1 cellular context compared by ENCODE assay signal in the genomic region with DNA sequence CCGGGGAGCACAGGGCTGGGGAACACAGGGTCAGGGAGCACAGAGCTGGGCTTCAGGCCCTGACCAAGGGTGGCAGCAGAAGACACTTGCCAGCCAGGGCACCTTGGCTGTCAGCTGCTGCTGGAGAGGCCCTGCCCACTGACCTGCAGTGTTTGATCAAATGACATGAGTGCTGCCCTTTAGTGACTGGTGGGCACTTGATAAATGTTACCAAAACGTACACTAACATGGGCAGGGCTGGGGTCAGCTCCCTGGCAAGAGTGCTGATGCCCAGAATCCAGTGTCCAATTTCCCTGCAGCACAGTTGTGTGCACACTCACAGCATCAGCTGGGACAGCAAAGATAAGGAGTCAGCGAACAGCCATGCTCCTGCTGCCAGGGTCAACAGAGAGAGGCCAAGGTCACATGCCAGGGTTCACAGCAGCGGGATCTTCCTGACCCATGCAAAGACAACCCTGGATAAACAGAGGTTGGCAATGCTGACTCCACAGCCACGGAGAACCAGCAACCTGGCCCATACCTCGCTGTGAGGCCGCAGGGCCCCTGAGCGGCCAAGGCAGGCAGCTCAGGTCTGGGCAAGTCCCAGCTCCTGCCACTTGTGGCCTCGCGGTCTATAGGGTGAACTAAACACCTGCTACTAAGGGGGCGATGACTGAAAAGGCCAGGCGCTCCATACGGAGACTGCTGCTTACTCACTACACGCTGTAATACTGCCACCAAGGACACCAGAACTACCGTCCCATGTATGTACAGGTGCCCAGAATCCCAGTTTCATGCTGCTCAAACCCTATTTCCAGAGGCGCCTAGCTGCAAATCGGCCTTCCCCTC.
A peak's percentile ranks its signal among the peaks of the same experiment; 100 is the strongest.
TF ChIP-seq lines count a peak whose summit lies in the region.

No MANE protein-coding gene starts in this region.

TF ChIP-seq in HepG2, 621 proteins besides CTCF, POLR2A, EP300 and RAD21 (continued from another document and continues in another):
- TF ChIP-seq PTBP1 (IDR thresholded peaks at IDR 0.05; ENCODE audit: low read depth, low read length, poor library complexity, severe bottlenecking) (no peak), FOXO1 (CRISPR knock-in tag; IDR thresholded peaks at IDR 0.05) (peak; percentile 99), HMG20B (CRISPR knock-in tag; conservative IDR thresholded peaks at IDR 0.05) (peak; percentile 83), PAX8 (CRISPR knock-in tag; IDR thresholded peaks at IDR 0.05; ENCODE audit: borderline replicate concordance) (0 out of 2 replicates have a peak, but pooled peaks have one; percentile 43), CBX1 (IDR thresholded peaks at IDR 0.05; ENCODE audit: low read depth) (peak; percentile 31), MEIS1 (CRISPR knock-in tag; IDR thresholded peaks at IDR 0.05; ENCODE audit: borderline replicate concordance) (peak; percentile 98), ZNF33B (CRISPR knock-in tag; IDR thresholded peaks at IDR 0.05) (peak; percentile 82; the same call in 1 of the 2 replicates), ISX (CRISPR knock-in tag; conservative IDR thresholded peaks at IDR 0.05) (no peak), ZSCAN20 (CRISPR knock-in tag; IDR thresholded peaks at IDR 0.05; ENCODE audit: borderline replicate concordance) (no peak), ZNF772 (CRISPR knock-in tag; IDR thresholded peaks at IDR 0.05) (peak; percentile 93), ZBTB42 (CRISPR knock-in tag; IDR thresholded peaks at IDR 0.05) (peak; percentile 84), FOXA1 (IDR thresholded peaks at IDR 0.05) (0 out of 2 replicates have a peak, but pooled peaks have one; percentile 37), FOXA1 (CRISPR knock-in tag; IDR thresholded peaks at IDR 0.05) (peak; percentile 97), ARNTL (CRISPR knock-in tag; IDR thresholded peaks at IDR 0.05) (peak; percentile 94), MED13 (CRISPR knock-in tag; IDR thresholded peaks at IDR 0.05) (no peak)
- TF ChIP-seq, protein P1, sequence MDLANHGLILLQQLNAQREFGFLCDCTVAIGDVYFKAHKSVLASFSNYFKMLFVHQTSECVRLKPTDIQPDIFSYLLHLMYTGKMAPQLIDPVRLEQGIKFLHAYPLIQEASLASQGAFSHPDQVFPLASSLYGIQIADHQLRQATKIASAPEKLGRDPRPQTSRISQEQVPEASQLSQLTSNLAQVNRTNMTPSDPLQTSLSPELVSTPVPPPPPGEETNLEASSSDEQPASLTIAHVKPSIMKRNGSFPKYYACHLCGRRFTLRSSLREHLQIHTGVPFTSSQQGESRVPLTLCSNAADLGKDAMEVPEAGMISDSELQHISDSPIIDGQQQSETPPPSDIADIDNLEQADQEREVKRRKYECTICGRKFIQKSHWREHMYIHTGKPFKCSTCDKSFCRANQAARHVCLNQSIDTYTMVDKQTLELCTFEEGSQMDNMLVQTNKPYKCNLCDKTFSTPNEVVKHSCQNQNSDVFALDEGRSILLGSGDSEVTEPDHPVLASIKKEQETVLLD (CRISPR knock-in tag; IDR thresholded peaks at IDR 0.05; ENCODE audit: low read depth) = no peak
- TF ChIP-seq, protein P2, sequence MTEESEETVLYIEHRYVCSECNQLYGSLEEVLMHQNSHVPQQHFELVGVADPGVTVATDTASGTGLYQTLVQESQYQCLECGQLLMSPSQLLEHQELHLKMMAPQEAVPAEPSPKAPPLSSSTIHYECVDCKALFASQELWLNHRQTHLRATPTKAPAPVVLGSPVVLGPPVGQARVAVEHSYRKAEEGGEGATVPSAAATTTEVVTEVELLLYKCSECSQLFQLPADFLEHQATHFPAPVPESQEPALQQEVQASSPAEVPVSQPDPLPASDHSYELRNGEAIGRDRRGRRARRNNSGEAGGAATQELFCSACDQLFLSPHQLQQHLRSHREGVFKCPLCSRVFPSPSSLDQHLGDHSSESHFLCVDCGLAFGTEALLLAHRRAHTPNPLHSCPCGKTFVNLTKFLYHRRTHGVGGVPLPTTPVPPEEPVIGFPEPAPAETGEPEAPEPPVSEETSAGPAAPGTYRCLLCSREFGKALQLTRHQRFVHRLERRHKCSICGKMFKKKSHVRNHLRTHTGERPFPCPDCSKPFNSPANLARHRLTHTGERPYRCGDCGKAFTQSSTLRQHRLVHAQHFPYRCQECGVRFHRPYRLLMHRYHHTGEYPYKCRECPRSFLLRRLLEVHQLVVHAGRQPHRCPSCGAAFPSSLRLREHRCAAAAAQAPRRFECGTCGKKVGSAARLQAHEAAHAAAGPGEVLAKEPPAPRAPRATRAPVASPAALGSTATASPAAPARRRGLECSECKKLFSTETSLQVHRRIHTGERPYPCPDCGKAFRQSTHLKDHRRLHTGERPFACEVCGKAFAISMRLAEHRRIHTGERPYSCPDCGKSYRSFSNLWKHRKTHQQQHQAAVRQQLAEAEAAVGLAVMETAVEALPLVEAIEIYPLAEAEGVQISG (CRISPR knock-in tag; IDR thresholded peaks at IDR 0.05) = peak; percentile 85
- TF ChIP-seq, protein P3, sequence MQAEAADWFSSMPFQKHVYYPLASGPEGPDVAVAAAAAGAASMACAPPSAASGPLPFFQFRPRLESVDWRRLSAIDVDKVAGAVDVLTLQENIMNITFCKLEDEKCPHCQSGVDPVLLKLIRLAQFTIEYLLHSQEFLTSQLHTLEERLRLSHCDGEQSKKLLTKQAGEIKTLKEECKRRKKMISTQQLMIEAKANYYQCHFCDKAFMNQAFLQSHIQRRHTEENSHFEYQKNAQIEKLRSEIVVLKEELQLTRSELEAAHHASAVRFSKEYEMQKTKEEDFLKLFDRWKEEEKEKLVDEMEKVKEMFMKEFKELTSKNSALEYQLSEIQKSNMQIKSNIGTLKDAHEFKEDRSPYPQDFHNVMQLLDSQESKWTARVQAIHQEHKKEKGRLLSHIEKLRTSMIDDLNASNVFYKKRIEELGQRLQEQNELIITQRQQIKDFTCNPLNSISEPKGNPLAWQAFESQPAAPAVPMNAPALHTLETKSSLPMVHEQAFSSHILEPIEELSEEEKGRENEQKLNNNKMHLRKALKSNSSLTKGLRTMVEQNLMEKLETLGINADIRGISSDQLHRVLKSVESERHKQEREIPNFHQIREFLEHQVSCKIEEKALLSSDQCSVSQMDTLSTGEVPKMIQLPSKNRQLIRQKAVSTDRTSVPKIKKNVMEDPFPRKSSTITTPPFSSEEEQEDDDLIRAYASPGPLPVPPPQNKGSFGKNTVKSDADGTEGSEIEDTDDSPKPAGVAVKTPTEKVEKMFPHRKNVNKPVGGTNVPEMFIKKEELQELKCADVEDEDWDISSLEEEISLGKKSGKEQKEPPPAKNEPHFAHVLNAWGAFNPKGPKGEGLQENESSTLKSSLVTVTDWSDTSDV (CRISPR knock-in tag; IDR thresholded peaks at IDR 0.05) = peak; percentile 82; the same call in 1 of the 2 replicates
- TF ChIP-seq, protein P4, sequence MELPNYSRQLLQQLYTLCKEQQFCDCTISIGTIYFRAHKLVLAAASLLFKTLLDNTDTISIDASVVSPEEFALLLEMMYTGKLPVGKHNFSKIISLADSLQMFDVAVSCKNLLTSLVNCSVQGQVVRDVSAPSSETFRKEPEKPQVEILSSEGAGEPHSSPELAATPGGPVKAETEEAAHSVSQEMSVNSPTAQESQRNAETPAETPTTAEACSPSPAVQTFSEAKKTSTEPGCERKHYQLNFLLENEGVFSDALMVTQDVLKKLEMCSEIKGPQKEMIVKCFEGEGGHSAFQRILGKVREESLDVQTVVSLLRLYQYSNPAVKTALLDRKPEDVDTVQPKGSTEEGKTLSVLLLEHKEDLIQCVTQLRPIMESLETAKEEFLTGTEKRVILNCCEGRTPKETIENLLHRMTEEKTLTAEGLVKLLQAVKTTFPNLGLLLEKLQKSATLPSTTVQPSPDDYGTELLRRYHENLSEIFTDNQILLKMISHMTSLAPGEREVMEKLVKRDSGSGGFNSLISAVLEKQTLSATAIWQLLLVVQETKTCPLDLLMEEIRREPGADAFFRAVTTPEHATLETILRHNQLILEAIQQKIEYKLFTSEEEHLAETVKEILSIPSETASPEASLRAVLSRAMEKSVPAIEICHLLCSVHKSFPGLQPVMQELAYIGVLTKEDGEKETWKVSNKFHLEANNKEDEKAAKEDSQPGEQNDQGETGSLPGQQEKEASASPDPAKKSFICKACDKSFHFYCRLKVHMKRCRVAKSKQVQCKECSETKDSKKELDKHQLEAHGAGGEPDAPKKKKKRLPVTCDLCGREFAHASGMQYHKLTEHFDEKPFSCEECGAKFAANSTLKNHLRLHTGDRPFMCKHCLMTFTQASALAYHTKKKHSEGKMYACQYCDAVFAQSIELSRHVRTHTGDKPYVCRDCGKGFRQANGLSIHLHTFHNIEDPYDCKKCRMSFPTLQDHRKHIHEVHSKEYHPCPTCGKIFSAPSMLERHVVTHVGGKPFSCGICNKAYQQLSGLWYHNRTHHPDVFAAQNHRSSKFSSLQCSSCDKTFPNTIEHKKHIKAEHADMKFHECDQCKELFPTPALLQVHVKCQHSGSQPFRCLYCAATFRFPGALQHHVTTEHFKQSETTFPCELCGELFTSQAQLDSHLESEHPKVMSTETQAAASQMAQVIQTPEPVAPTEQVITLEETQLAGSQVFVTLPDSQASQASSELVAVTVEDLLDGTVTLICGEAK (IDR thresholded peaks at IDR 0.05) = no peak
- TF ChIP-seq, protein P4 (CRISPR knock-in tag; IDR thresholded peaks at IDR 0.05) = peak; percentile 80
- TF ChIP-seq, protein P5, sequence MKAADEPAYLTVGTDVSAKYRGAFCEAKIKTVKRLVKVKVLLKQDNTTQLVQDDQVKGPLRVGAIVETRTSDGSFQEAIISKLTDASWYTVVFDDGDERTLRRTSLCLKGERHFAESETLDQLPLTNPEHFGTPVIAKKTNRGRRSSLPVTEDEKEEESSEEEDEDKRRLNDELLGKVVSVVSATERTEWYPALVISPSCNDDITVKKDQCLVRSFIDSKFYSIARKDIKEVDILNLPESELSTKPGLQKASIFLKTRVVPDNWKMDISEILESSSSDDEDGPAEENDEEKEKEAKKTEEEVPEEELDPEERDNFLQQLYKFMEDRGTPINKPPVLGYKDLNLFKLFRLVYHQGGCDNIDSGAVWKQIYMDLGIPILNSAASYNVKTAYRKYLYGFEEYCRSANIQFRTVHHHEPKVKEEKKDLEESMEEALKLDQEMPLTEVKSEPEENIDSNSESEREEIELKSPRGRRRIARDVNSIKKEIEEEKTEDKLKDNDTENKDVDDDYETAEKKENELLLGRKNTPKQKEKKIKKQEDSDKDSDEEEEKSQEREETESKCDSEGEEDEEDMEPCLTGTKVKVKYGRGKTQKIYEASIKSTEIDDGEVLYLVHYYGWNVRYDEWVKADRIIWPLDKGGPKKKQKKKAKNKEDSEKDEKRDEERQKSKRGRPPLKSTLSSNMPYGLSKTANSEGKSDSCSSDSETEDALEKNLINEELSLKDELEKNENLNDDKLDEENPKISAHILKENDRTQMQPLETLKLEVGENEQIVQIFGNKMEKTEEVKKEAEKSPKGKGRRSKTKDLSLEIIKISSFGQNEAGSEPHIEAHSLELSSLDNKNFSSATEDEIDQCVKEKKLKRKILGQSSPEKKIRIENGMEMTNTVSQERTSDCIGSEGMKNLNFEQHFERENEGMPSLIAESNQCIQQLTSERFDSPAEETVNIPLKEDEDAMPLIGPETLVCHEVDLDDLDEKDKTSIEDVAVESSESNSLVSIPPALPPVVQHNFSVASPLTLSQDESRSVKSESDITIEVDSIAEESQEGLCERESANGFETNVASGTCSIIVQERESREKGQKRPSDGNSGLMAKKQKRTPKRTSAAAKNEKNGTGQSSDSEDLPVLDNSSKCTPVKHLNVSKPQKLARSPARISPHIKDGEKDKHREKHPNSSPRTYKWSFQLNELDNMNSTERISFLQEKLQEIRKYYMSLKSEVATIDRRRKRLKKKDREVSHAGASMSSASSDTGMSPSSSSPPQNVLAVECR (CRISPR knock-in tag; IDR thresholded peaks at IDR 0.05; ENCODE audit: borderline replicate concordance) = peak; percentile 91; the same call in 1 of the 2 replicates
